19 cellular contexts compared by ENCODE assay signal in genomic region chr2:233140913-233141469, GRCh38.
DNase-seq lines count a peak whose midpoint lies in the region; ATAC-seq and TF ChIP-seq lines count a peak whose summit lies in the region.
"Had no signal": no experiment of that assay in that cellular context is flagged by ENCODE, and none has a peak within 500 bp of the region (broad histone marks: within the 10 kb centered on the region; RNA-seq: fewer than 3 reads in every experiment).

No MANE protein-coding gene starts in this region.

- H3K27me3 Mint-ChIP-seq in activated naive CD4-positive, alpha-beta T cell treated with anti-CD3 and anti-CD28 coated beads, Interleukin-2, amount 10 ng/mL, durations not matched to agents 7 days and 5 days = no peaks in the 10 kb centered on the region
- H3K27me3 Mint-ChIP-seq in T-cell = no peaks in the 10 kb centered on the region
- H3K27me3 Mint-ChIP-seq: dendritic cell treated with granulocyte-macrophage colony-stimulating factor and Interleukin-4, amounts not matched to agents 40 ng/mL and 50 ng/mL, for 4 days had no signal

- H3K36me3 Mint-ChIP-seq in activated naive CD4-positive, alpha-beta T cell treated with anti-CD3 and anti-CD28 coated beads, Interleukin-2, amount 10 ng/mL, durations not matched to agents 7 days and 5 days = peaks cover 77% of the 10 kb centered on the region
- peaks cover 64% of the 10 kb centered on the region for H3K36me3 Mint-ChIP-seq in T-cell
- H3K36me3 Mint-ChIP-seq in stimulated activated effector memory CD8-positive, alpha-beta T cell treated with anti-CD3 and anti-CD28 coated beads, Interleukin-12 subunit alpha, Interleukin-12 subunit beta, amount 100 ng/mL, for 72 hours = peaks cover 100% of the 10 kb centered on the region

- no peak for TF ChIP-seq CTCF in upper lobe of right lung (IDR thresholded peaks at IDR 0.05)
- TF ChIP-seq CTCF in foreskin fibroblast (IDR thresholded peaks at IDR 0.05; ENCODE audit: low read depth, low read length) = no peak

- peaks cover 2% of the 10 kb centered on the region for H3K9me3 Mint-ChIP-seq in activated naive CD4-positive, alpha-beta T cell treated with anti-CD3 and anti-CD28 coated beads, Interleukin-2, amount 10 ng/mL, durations not matched to agents 7 days and 5 days
- H3K9me3 Mint-ChIP-seq in T-cell = no peaks in the 10 kb centered on the region
- H3K9me3 Mint-ChIP-seq in stimulated activated effector memory CD8-positive, alpha-beta T cell treated with anti-CD3 and anti-CD28 coated beads, Interleukin-12 subunit alpha, Interleukin-12 subunit beta, amount 100 ng/mL, for 72 hours = no peaks in the 10 kb centered on the region
- H3K9me3 Mint-ChIP-seq: dendritic cell treated with granulocyte-macrophage colony-stimulating factor and Interleukin-4, amounts not matched to agents 40 ng/mL and 50 ng/mL, for 4 days had no signal

- DNase-seq in activated naive CD4-positive, alpha-beta T cell treated with anti-CD3 and anti-CD28 coated beads, Interleukin-2, amount 10 ng/mL, durations not matched to agents 7 days and 5 days = no peak
- no peak for DNase-seq in activated naive CD4-positive, alpha-beta T cell treated with Interleukin-2 at 50 U/mL for 16 hours
- DNase-seq in T-cell (no peak), iPS DF 19.7 (ENCODE audit: low read depth, low spot score) (peak; percentile 68), upper lobe of right lung (no peak), foreskin fibroblast (no peak)
- no peak for DNase-seq in stimulated activated effector memory CD8-positive, alpha-beta T cell treated with anti-CD3 and anti-CD28 coated beads, Interleukin-12 subunit alpha, Interleukin-12 subunit beta, amount 100 ng/mL, for 72 hours (ENCODE audit: low spot score in 2 of 2)
- no peak for DNase-seq in activated CD4-positive, CD25-positive, alpha-beta regulatory T cell treated with anti-CD3 and anti-CD28 coated beads, Interleukin-2, amount 50 U/mL, for 72 hours
- DNase-seq: ACHN; activated naive CD4-positive, alpha-beta T cell; erythroblast; NCI-H146; NCI-H2227 treated with DMSO at 0.1 percent for 48 hours; NK-92 treated with Interleukin-12 subunit alpha and Interleukin-12 subunit beta, amount 100 ng/mL, for 24 hours; RPMI8226; SW 1271; uterus had no signal

- H3K4me3 ChIP-seq in upper lobe of right lung (no peak overlapping the region), foreskin fibroblast (ENCODE audit: low read depth in 1 of 2, low read length in 2 of 2) (no peak overlapping the region)
- H3K4me3 ChIP-seq: gastroesophageal sphincter, uterus had no signal

- H3K4me3 Mint-ChIP-seq in activated naive CD4-positive, alpha-beta T cell treated with anti-CD3 and anti-CD28 coated beads, Interleukin-2, amount 10 ng/mL, durations not matched to agents 7 days and 5 days = no peak overlapping the region
- H3K4me3 Mint-ChIP-seq in T-cell = peak overlapping the region in 1 of 3 donors; percentile 37
- H3K4me3 Mint-ChIP-seq in stimulated activated effector memory CD8-positive, alpha-beta T cell treated with anti-CD3 and anti-CD28 coated beads, Interleukin-12 subunit alpha, Interleukin-12 subunit beta, amount 100 ng/mL, for 72 hours = peak overlapping the region; percentile 42
- H3K4me3 Mint-ChIP-seq: dendritic cell treated with granulocyte-macrophage colony-stimulating factor and Interleukin-4, amounts not matched to agents 40 ng/mL and 50 ng/mL, for 4 days had no signal

- peaks cover 41% of the 10 kb centered on the region for H3K4me1 Mint-ChIP-seq in activated naive CD4-positive, alpha-beta T cell treated with anti-CD3 and anti-CD28 coated beads, Interleukin-2, amount 10 ng/mL, durations not matched to agents 7 days and 5 days
- peaks cover 42 to 50% (median 42%) of the 10 kb centered on the region in 3 donors for H3K4me1 Mint-ChIP-seq in T-cell
- peaks cover 47% of the 10 kb centered on the region for H3K4me1 Mint-ChIP-seq in stimulated activated effector memory CD8-positive, alpha-beta T cell treated with anti-CD3 and anti-CD28 coated beads, Interleukin-12 subunit alpha, Interleukin-12 subunit beta, amount 100 ng/mL, for 72 hours

- no peaks in the 10 kb centered on the region for H3K27me3 ChIP-seq in upper lobe of right lung
- H3K27me3 ChIP-seq: uterus had no signal

- peak overlapping the region; percentile 86 for H3K27ac Mint-ChIP-seq in activated naive CD4-positive, alpha-beta T cell treated with anti-CD3 and anti-CD28 coated beads, Interleukin-2, amount 10 ng/mL, durations not matched to agents 7 days and 5 days
- H3K27ac Mint-ChIP-seq in T-cell = peak overlapping the region; percentile 79 to 80
- H3K27ac Mint-ChIP-seq in stimulated activated effector memory CD8-positive, alpha-beta T cell treated with anti-CD3 and anti-CD28 coated beads, Interleukin-12 subunit alpha, Interleukin-12 subunit beta, amount 100 ng/mL, for 72 hours = peak overlapping the region; percentile 91
- H3K27ac Mint-ChIP-seq: dendritic cell treated with granulocyte-macrophage colony-stimulating factor and Interleukin-4, amounts not matched to agents 40 ng/mL and 50 ng/mL, for 4 days had no signal

- H3K9me3 ChIP-seq in upper lobe of right lung = no peaks in the 10 kb centered on the region
- H3K9me3 ChIP-seq: uterus had no signal

- ATAC-seq in T-cell (replicated peaks in 1 of 4) = no peak
- no peak for ATAC-seq in stimulated activated effector memory CD8-positive, alpha-beta T cell treated with anti-CD3 and anti-CD28 coated beads, Interleukin-12 subunit alpha, Interleukin-12 subunit beta, amount 100 ng/mL, for 72 hours
- ATAC-seq in upper lobe of right lung = no peak
- ATAC-seq: gastroesophageal sphincter had no signal

- H3K27ac ChIP-seq in upper lobe of right lung = no peak overlapping the region
- H3K27ac ChIP-seq: gastroesophageal sphincter, uterus had no signal

- H3K4me1 ChIP-seq in upper lobe of right lung = no peaks in the 10 kb centered on the region
- H3K4me1 ChIP-seq: gastroesophageal sphincter, uterus had no signal

- CTCF ChIA-PET in activated naive CD4-positive, alpha-beta T cell treated with anti-CD3 and anti-CD28 coated beads, Interleukin-2, amount 10 ng/mL, durations not matched to agents 7 days and 5 days (lab: Charles Lee) = interaction anchor here (0.7 kb wide), 1 partner anchor 120 kb away, joined by 3 read pairs; no protein-coding TSS in a partner anchor
- CTCF ChIA-PET in T-cell (lab: Charles Lee) = no interaction called here

- peaks cover 27% of the 10 kb centered on the region for H3K36me3 ChIP-seq in upper lobe of right lung
- H3K36me3 ChIP-seq: uterus had no signal

- intact Hi-C loops in upper lobe of right lung (cut with DNase I) = no loop called here

- POLR2A ChIA-PET in T-cell (lab: Charles Lee) = no interaction called here
